Comparison of ENCODE assay signal across 8 cellular contexts in the genomic region with DNA sequence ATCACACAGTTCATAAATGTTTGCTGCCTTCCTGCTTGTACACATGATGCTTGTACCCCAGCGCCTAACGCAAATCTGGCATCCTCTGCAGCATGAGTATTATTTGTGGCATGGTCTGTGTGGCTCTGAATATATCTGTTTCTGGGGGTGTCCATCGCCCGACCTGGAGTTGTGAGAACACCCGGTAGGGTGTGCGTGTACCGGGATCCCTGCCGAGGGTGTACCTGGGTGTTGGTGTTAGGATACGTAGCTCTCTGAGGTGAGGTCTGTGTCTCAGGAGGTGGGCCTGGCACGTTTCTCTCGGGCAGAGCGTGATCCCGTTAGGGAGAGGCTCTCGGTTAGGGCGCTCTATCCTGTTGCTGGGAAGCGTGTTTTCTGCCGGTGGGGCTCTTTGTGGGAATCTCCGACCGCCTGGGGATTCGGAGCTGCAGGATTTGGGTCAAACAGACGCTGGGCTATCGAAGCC. TPM values are rescaled to one million over a fixed set of nuclear protein-coding genes. Genes with fewer than 3 reads are reported as not detected.
DNase-seq lines count a peak whose midpoint lies in the region; ATAC-seq and TF ChIP-seq lines count a peak whose summit lies in the region.

No MANE protein-coding gene starts in this region.

- in situ Hi-C loops in mammary epithelial cell (cut with MboI; ENCODE audit: low sequenced_read_pairs in 2 of 2), result no loop called here

- H3K79me2 ChIP-seq in mammary epithelial cell (ENCODE audit: insufficient read depth, low read length), result no peaks in the 10 kb centered on the region

- H3K36me3 ChIP-seq in CD4-positive, CD25-positive, alpha-beta regulatory T cell (ENCODE audit: control insufficient read depth, insufficient read depth, low read length), result no peaks in the 10 kb centered on the region
- no peaks in the 10 kb centered on the region for H3K36me3 ChIP-seq in mammary epithelial cell (ENCODE audit: insufficient read depth, low read length)
- H3K36me3 ChIP-seq in right lobe of liver, result no peaks in the 10 kb centered on the region
- no peaks in the 10 kb centered on the region for H3K36me3 ChIP-seq in upper lobe of left lung

- H3K27ac Mint-ChIP-seq in CD4-positive, CD25-positive, alpha-beta regulatory T cell, result peak overlapping the region in 1 of 3 donors; percentile 80

- intact Hi-C loops in mammary epithelial cell (cut with micrococcal nuclease) (no loop called here), right lobe of liver (cut with DNase I) (no loop called here)

- peaks cover 4% of the 10 kb centered on the region for H3K36me3 Mint-ChIP-seq in CD4-positive, CD25-positive, alpha-beta regulatory T cell

- 10% methylated on average over 17 of the region's 22 CpGs for WGBS in mammary epithelial cell (ENCODE audit: low coverage, missing lambda C conversion rate)
- 74% methylated on average over 3 of the region's 22 CpGs for WGBS in right lobe of liver (ENCODE audit: insufficient coverage, low coverage, low lambda C conversion rate, missing lambda C conversion rate)
- 28 to 42% methylated on average over 7 to 21 of the region's 22 CpGs for WGBS in upper lobe of left lung, 2 donors

- TF ChIP-seq EP300 in upper lobe of left lung (IDR thresholded peaks at IDR 0.05), result no peak

- peak overlapping the region; percentile 74 for H3K27ac ChIP-seq in CD4-positive, CD25-positive, alpha-beta regulatory T cell (ENCODE audit: insufficient read depth, low read length, poor library complexity, severe bottlenecking)
- peak overlapping the region; percentile 51 for H3K27ac ChIP-seq in mammary epithelial cell (ENCODE audit: insufficient read depth, low read depth, low read length)
- peak overlapping the region; percentile 67 to 89 (median 85) for H3K27ac ChIP-seq in right lobe of liver
- H3K27ac ChIP-seq in upper lobe of left lung, result peak overlapping the region; percentile 87 to 93 (median 88)

- BruUV-seq in mammary epithelial cell (replicated peaks; lab: Mats Ljungman, UMichigan), result no TSS peak

- TF ChIP-seq CTCF in mammary epithelial cell (conservative IDR thresholded peaks at IDR 0.05 in 1 of 2, IDR thresholded peaks at IDR 0.05 in 1 of 2; ENCODE audit: extremely low read depth in 1 of 2, insufficient read depth in 1 of 2, low read depth in 1 of 2, low read length in 2 of 2) (no peak), right lobe of liver (IDR thresholded peaks at IDR 0.05) (no peak), upper lobe of left lung (IDR thresholded peaks at IDR 0.05) (no peak)

- H3K4me1 ChIP-seq in CD4-positive, CD25-positive, alpha-beta regulatory T cell (ENCODE audit: control insufficient read depth, insufficient read depth, low read length, poor library complexity, severe bottlenecking), result no peaks in the 10 kb centered on the region
- H3K4me1 ChIP-seq in mammary epithelial cell (ENCODE audit: insufficient read depth, low read length), result peaks cover 25% of the 10 kb centered on the region
- H3K4me1 ChIP-seq in right lobe of liver, result peaks cover 0 to 20% (median 2%) of the 10 kb centered on the region in 4 donors
- H3K4me1 ChIP-seq in upper lobe of left lung, result peaks cover 7 to 30% (median 14%) of the 10 kb centered on the region in 4 donors

- H3K9ac ChIP-seq in mammary epithelial cell (ENCODE audit: insufficient read depth, low read length), result peak overlapping the region; percentile 55

- dilution Hi-C loops in mammary epithelial cell (cut with HindIII; ENCODE audit: low sequenced_read_pairs), result no loop called here

- TF ChIP-seq POLR2A in right lobe of liver (IDR thresholded peaks at IDR 0.05) (no peak), upper lobe of left lung (IDR thresholded peaks at IDR 0.05) (peak in 1 of 4 donors; percentile 9)

- H3K27me3 ChIP-seq in CD4-positive, CD25-positive, alpha-beta regulatory T cell (ENCODE audit: control insufficient read depth, insufficient read depth, low read length), result no peaks in the 10 kb centered on the region
- H3K27me3 ChIP-seq in mammary epithelial cell (ENCODE audit: insufficient read depth, low read length), result no peaks in the 10 kb centered on the region
- no peaks in the 10 kb centered on the region for H3K27me3 ChIP-seq in right lobe of liver
- no peaks in the 10 kb centered on the region for H3K27me3 ChIP-seq in upper lobe of left lung

- peaks cover 0 to 21% (median 7%) of the 10 kb centered on the region in 4 donors for H3K4me1 Mint-ChIP-seq in CD4-positive, CD25-positive, alpha-beta regulatory T cell

- no peak overlapping the region for H3K4me3 ChIP-seq in CD4-positive, CD25-positive, alpha-beta regulatory T cell (ENCODE audit: low read depth, low read length)
- H3K4me3 ChIP-seq in mammary epithelial cell (replicated peaks in 1 of 3; ENCODE audit: insufficient read depth in 1 of 3, low read depth in 2 of 3, low read length in 3 of 3) (peak overlapping the region; percentile 43 to 56 (median 49)), right lobe of liver (peak overlapping the region; percentile 49 to 61 (median 52)), upper lobe of left lung (peak overlapping the region; percentile 10 to 51 (median 46))

- H4K20me1 ChIP-seq in mammary epithelial cell (ENCODE audit: insufficient read depth, low read length), result no peaks in the 10 kb centered on the region

- H3K4me2 ChIP-seq in mammary epithelial cell (ENCODE audit: insufficient read depth, low read depth, low read length), result peak overlapping the region; percentile 83

- peak overlapping the region; percentile 88 for H2AFZ ChIP-seq in mammary epithelial cell (ENCODE audit: low read depth, low read length)

- H3K27me3 Mint-ChIP-seq in CD4-positive, CD25-positive, alpha-beta regulatory T cell, result peaks cover 6% of the 10 kb centered on the region

- CTCF ChIA-PET in mammary epithelial cell (lab: Charles Lee; ENCODE audit: low non-redundant PET), result no interaction called here

- no peak for ATAC-seq in CD4-positive, CD25-positive, alpha-beta regulatory T cell (ENCODE audit: low read depth in 2 of 2)
- ATAC-seq in right lobe of liver (peak; percentile 3 to 23 (median 6)), upper lobe of left lung (ENCODE audit: low FRiP score in 2 of 2) (peak; percentile 5 to 45), GM21717 (IDR thresholded peaks at IDR 0.05; ENCODE audit: unreplicated experiment) (no peak)

- peak overlapping the region; percentile 2 to 76 (median 50) for H3K4me3 Mint-ChIP-seq in CD4-positive, CD25-positive, alpha-beta regulatory T cell

- no peak for DNase-seq in CD4-positive, CD25-positive, alpha-beta regulatory T cell
- peak; percentile 67 for DNase-seq in NCI-H2107 (lab: John Stamatoyannopoulos, UW)
- DNase-seq in mammary epithelial cell, result no peak
- DNase-seq in right lobe of liver, result no peak
- peak in 1 of 2 donors; percentile 37 for DNase-seq in upper lobe of left lung
- no peak for DNase-seq in activated CD4-positive, alpha-beta T cell treated with anti-CD3 and anti-CD28 coated beads, Interleukin-2, amount 50 U/mL, for 48 hours
- DNase-seq in activated CD4-positive, alpha-beta T cell treated with anti-CD3 and anti-CD28 coated beads for 1 hour, result no peak

- H3K9me3 ChIP-seq in CD4-positive, CD25-positive, alpha-beta regulatory T cell (ENCODE audit: control insufficient read depth in 2 of 2, low read length in 2 of 2), result no peaks in the 10 kb centered on the region
- H3K9me3 ChIP-seq in mammary epithelial cell (replicated peaks; ENCODE audit: insufficient read depth, low read length) (no peaks in the 10 kb centered on the region), right lobe of liver (no peaks in the 10 kb centered on the region), upper lobe of left lung (no peaks in the 10 kb centered on the region)

- no peaks in the 10 kb centered on the region for H3K9me3 Mint-ChIP-seq in CD4-positive, CD25-positive, alpha-beta regulatory T cell

RNA-seq across cellular contexts. Expression of a gene that starts 10.4 kb away (rescaled TPM):
- total RNA-seq in CD4-positive, CD25-positive, alpha-beta regulatory T cell, result 1.2 TPM
- 1 to 10 TPM; 4.2 to 7.5 (median 5.8) TPM for polyA plus RNA-seq in CD4-positive, CD25-positive, alpha-beta regulatory T cell
- 100 to 1,000 TPM in 1 of 2 donors, 1 to 10 TPM in 1; 1.7 to 121 TPM for total RNA-seq in mammary epithelial cell
- 215 TPM for polyA plus RNA-seq in mammary epithelial cell
- 326 TPM for polyA minus RNA-seq in mammary epithelial cell
- total RNA-seq in right lobe of liver, result 1 to 10 TPM in 4 of 6 experiments, under 1 TPM in 1, not detected in 1; 0.49 to 5.3 (median 2.3) TPM
- total RNA-seq in upper lobe of left lung, result 1 to 10 TPM in 5 of 6 donors, not detected in 1; 2.1 to 8.4 (median 2.9) TPM

RNA-seq across cellular contexts. Expression of a gene that starts 10.8 kb away (rescaled TPM):
- total RNA-seq in CD4-positive, CD25-positive, alpha-beta regulatory T cell, result 2.2 TPM
- not detected for polyA plus RNA-seq in CD4-positive, CD25-positive, alpha-beta regulatory T cell
- under 1 TPM; 0.17 to 0.49 TPM for total RNA-seq in mammary epithelial cell
- 0.07 TPM for polyA plus RNA-seq in mammary epithelial cell
- not detected for polyA minus RNA-seq in mammary epithelial cell
- total RNA-seq in right lobe of liver, result under 1 TPM in 1 of 6 experiments, not detected in 5; 0.59 TPM
- total RNA-seq in upper lobe of left lung, result 1 to 10 TPM in 1 of 6 donors, under 1 TPM in 5; 0.24 to 6.3 (median 0.74) TPM

RNA-seq across cellular contexts. Expression of a gene that starts 19.4 kb away (rescaled TPM):
- 37.1 TPM for total RNA-seq in CD4-positive, CD25-positive, alpha-beta regulatory T cell
- 100 to 1,000 TPM in 1 of 4 donors, 10 to 100 TPM in 3; 74.5 to 114 (median 77.7) TPM for polyA plus RNA-seq in CD4-positive, CD25-positive, alpha-beta regulatory T cell
- total RNA-seq in mammary epithelial cell, result 100 to 1,000 TPM in 1 of 2 donors, 10 to 100 TPM in 1; 34.7 to 137 TPM
- polyA plus RNA-seq in mammary epithelial cell, result 264 TPM
- 136 TPM for polyA minus RNA-seq in mammary epithelial cell
- total RNA-seq in right lobe of liver, result 10 to 100 TPM; 19.9 to 38.3 (median 29.2) TPM
- 100 to 1,000 TPM in 1 of 6 donors, 10 to 100 TPM in 5; 32.5 to 118 (median 72.0) TPM for total RNA-seq in upper lobe of left lung

RNA-seq across cellular contexts. Expression of a gene that starts 41.2 kb away (rescaled TPM):
- total RNA-seq in CD4-positive, CD25-positive, alpha-beta regulatory T cell, result 18.4 TPM
- 10 to 100 TPM; 41.8 to 51.3 (median 48.4) TPM for polyA plus RNA-seq in CD4-positive, CD25-positive, alpha-beta regulatory T cell
- total RNA-seq in mammary epithelial cell (10 to 100 TPM; 34.7 to 44.3 TPM), right lobe of liver (10 to 100 TPM; 20.7 to 26.6 (median 24.1) TPM), upper lobe of left lung (10 to 100 TPM; 13.8 to 59.7 (median 38.4) TPM)
- polyA plus RNA-seq in mammary epithelial cell, result 20.4 TPM
- polyA minus RNA-seq in mammary epithelial cell, result 23.8 TPM

RNA-seq across cellular contexts. Expression of a gene that starts 41.3 kb away (rescaled TPM):
- total RNA-seq in CD4-positive, CD25-positive, alpha-beta regulatory T cell, result 107 TPM
- 1 to 10 TPM; 1.5 to 4.6 (median 3.5) TPM for polyA plus RNA-seq in CD4-positive, CD25-positive, alpha-beta regulatory T cell
- total RNA-seq in mammary epithelial cell (10 to 100 TPM; 31.2 to 50.1 TPM), right lobe of liver (10 to 100 TPM; 12.7 to 30.4 (median 19.2) TPM), upper lobe of left lung (100 to 1,000 TPM in 1 of 6 donors, 10 to 100 TPM in 5; 33.3 to 184 (median 57.0) TPM)
- 7.6 TPM for polyA plus RNA-seq in mammary epithelial cell
- 94.0 TPM for polyA minus RNA-seq in mammary epithelial cell

Comparison
In these comparisons a context has a peak if more than half of its experiments do, and no peak if none do; other contexts are left out.
1. ATAC-seq: peak in right lobe of liver (4 of 4) and upper lobe of left lung (2 of 2); none in CD4-positive, CD25-positive, alpha-beta regulatory T cell (0 of 2) and GM21717 (single experiment).
2. Peak in every context shown above with its lines, with median percentiles within 50 percentile points of each other: H3K27ac ChIP-seq.